9 cellular contexts compared by ENCODE assay signal in the genomic region with DNA sequence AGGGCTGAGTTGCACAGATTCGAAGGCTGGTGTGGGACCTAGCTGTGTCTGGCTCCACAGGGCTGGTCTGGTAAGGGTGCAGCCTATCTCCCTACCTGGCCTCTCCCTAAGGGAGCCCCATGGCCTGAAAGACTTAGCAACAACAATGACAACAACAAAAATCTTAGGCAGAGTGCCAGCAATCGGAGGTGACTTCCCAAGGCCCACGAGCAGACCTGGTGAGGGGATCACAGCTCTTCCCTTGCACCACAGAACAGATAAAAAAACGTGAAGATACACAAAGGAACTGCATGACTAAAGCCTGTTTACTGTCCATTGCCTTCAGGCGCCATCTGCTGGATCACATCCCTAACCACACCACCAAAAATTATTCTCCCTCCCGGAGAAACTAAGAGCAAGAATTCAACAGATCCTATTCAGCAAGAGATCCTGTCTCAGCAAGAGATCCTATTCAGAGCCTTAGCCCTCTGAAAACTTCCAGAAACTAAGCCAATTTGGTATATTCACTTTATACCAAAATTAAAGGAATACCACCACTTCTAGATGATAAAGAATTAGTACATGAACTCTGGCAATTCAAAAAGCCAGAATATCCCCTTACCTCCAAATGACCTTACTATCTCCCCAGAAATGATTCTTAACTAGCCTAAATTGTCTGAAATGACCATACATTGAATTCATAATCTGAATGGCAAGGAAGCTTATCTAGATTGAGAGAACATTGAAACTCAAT. TPM values are rescaled to one million over a fixed set of nuclear protein-coding genes. Genes with fewer than 3 reads are reported as not detected.
A peak's percentile ranks its signal among the peaks of the same experiment; 100 is the strongest.
DNase-seq lines count a peak whose midpoint lies in the region; ATAC-seq and TF ChIP-seq lines count a peak whose summit lies in the region.
"Had no signal": no experiment of that assay in that cellular context is flagged by ENCODE, and none has a peak within 500 bp of the region (broad histone marks: within the 10 kb centered on the region; RNA-seq: fewer than 3 reads in every experiment).

No MANE protein-coding gene starts in this region.

- no peak overlapping the region for H3K27ac ChIP-seq in aorta (ENCODE audit: low read depth in 1 of 2, low read length in 2 of 2)

- 10 to 17% methylated on average over 6 of the region's 6 CpGs for WGBS in aorta, 2 donors

- intact Hi-C loops in aorta (cut with DNase I) = loop anchor here (5.0 to 10.0 kb wide), 2 partner anchors 285 to 287 kb away; no protein-coding TSS in a partner anchor

- peak; percentile 54 for ATAC-seq in GM19023 (IDR thresholded peaks at IDR 0.05; ENCODE audit: unreplicated experiment)
- ATAC-seq in HG03135 (IDR thresholded peaks at IDR 0.05; ENCODE audit: unreplicated experiment) = peak; percentile 64
- no peak for ATAC-seq in aorta (ENCODE audit: low FRiP score)

- DNase-seq in COLO829 (ENCODE audit: low spot score) (peak; percentile 70), NCI-H82 (lab: John Stamatoyannopoulos, UW) (peak; percentile 83), activated T-cell treated with anti-CD3 and anti-CD28 coated beads for 48 hours (ENCODE audit: low read depth) (peak; percentile 9), fibroblast of mammary gland (ENCODE audit: low read depth) (peak; percentile 53), aorta (no peak)

- H3K9me3 ChIP-seq in neuron (ENCODE audit: low read length) = no peaks in the 10 kb centered on the region
- no peaks in the 10 kb centered on the region for H3K9me3 ChIP-seq in aorta (ENCODE audit: control insufficient read depth, low read length)

- H3K4me3 ChIP-seq in fibroblast of mammary gland (ENCODE audit: control insufficient read depth, low read depth, low read length) = no peak overlapping the region
- no peak overlapping the region for H3K4me3 ChIP-seq in neuron (ENCODE audit: low read length)
- no peak overlapping the region for H3K4me3 ChIP-seq in aorta (ENCODE audit: low read length in 2 of 2)

- no peaks in the 10 kb centered on the region for H3K4me1 ChIP-seq in neuron (ENCODE audit: insufficient read depth, low read length)
- no peaks in the 10 kb centered on the region for H3K4me1 ChIP-seq in aorta (ENCODE audit: control insufficient read depth in 1 of 2, insufficient read depth in 2 of 2, low read length in 2 of 2)

- H3K36me3 ChIP-seq in neuron (ENCODE audit: insufficient read depth, low read length) (no peaks in the 10 kb centered on the region), aorta (ENCODE audit: control insufficient read depth in 1 of 2, insufficient read depth in 2 of 2, low read length in 1 of 2) (no peaks in the 10 kb centered on the region)

- peak overlapping the region; percentile 62 for H2AFZ ChIP-seq in neuron (ENCODE audit: low read depth, low read length)

- TF ChIP-seq CTCF in fibroblast of mammary gland (conservative IDR thresholded peaks at IDR 0.05; ENCODE audit: control insufficient read depth, insufficient read depth, low read depth, low read length) = peak; percentile 81

- peaks cover 3% of the 10 kb centered on the region for H3K27me3 ChIP-seq in neuron (ENCODE audit: insufficient read depth, low read length)
- H3K27me3 ChIP-seq in aorta (ENCODE audit: control insufficient read depth in 1 of 2, insufficient read depth in 2 of 2, low read length in 1 of 2) = no peaks in the 10 kb centered on the region

RNA-seq across cellular contexts. Expression of a gene that starts 24.1 kb away (rescaled TPM):
- total RNA-seq in aorta = not detected
- not detected for polyA plus RNA-seq in aorta
- total RNA-seq: activated CD8-positive, alpha-beta memory T cell treated with anti-CD3 and anti-CD28 coated beads for 36 hours had no signal

RNA-seq across cellular contexts. Expression of a gene that starts 47.3 kb away (rescaled TPM):
- total RNA-seq in aorta = not detected
- polyA plus RNA-seq in aorta = not detected
- total RNA-seq: activated CD8-positive, alpha-beta memory T cell treated with anti-CD3 and anti-CD28 coated beads for 36 hours had no signal

Comparison
In these comparisons a context has a peak if more than half of its experiments do, and no peak if none do; other contexts are left out.
1. DNase-seq: peak in COLO829 (single experiment), NCI-H82 (single experiment), activated T-cell treated with anti-CD3 and anti-CD28 coated beads for 48 hours (single experiment) and fibroblast of mammary gland (single experiment); none in aorta (0 of 2).